9 cellular contexts compared by ENCODE assay signal in genomic region chr4:153346031-153346430, GRCh38. TPM values are rescaled to one million over a fixed set of nuclear protein-coding genes. Genes with fewer than 3 reads are reported as not detected.
DNase-seq lines count a peak whose midpoint lies in the region; ATAC-seq and TF ChIP-seq lines count a peak whose summit lies in the region.
"Had no signal": no experiment of that assay in that cellular context is flagged by ENCODE, and none has a peak within 500 bp of the region (broad histone marks: within the 10 kb centered on the region; RNA-seq: fewer than 3 reads in every experiment).

No MANE protein-coding gene starts in this region.

- TF ChIP-seq CTCF in CD8-positive, alpha-beta T cell (IDR thresholded peaks at IDR 0.05) = no peak
- TF ChIP-seq CTCF in HFFc6 (IDR thresholded peaks at IDR 0.05) (no peak), omental fat pad (IDR thresholded peaks at IDR 0.05) (no peak), lower leg skin (IDR thresholded peaks at IDR 0.05) (no peak)

- intact Hi-C loops in CD8-positive, alpha-beta T cell (cut with DNase I, micrococcal nuclease) = loop anchor here (5.0 to 10.0 kb wide), 3 partner anchors 81 to 1206 kb away; partner anchors contain the start of gene PLRG1 (in 1 of the 2)
- intact Hi-C loops in lower leg skin (cut with DNase I; ENCODE audit: low total_unique reads) = no loop called here

- no peak for TF ChIP-seq POLR2A in lower leg skin (IDR thresholded peaks at IDR 0.05)

- peak overlapping the region; percentile 87 for H3K4me3 Mint-ChIP-seq in CD8-positive, alpha-beta T cell
- H3K4me3 Mint-ChIP-seq in HFFc6 = peak overlapping the region; percentile 92
- H3K4me3 Mint-ChIP-seq in activated naive CD8-positive, alpha-beta T cell treated with anti-CD3 and anti-CD28 coated beads, Interleukin-2, amount 10 ng/mL, durations not matched to agents 7 days and 5 days = peak overlapping the region; percentile 96
- peak overlapping the region in 6 of 8 donors; percentile 90 to 98 (median 92) for H3K4me3 Mint-ChIP-seq in naive B cell

- CTCF ChIA-PET in CD8-positive, alpha-beta T cell (lab: Charles Lee) = interaction anchor here (0.7 to 6.7 kb wide), 22 partner anchors 8 to 303 kb away, joined by 3 to 56 read pairs (median 4); partner anchors contain the start of gene TMEM131L

- 59 to 63% methylated on average over 2 of the region's 2 CpGs for WGBS in lower leg skin, 2 donors

- peak overlapping the region; percentile 49 for H3K4me3 ChIP-seq in CD8-positive, alpha-beta T cell (ENCODE audit: low read depth, low read length)
- no peak overlapping the region for H3K4me3 ChIP-seq in lower leg skin (ENCODE audit: low read depth, poor library complexity, severe bottlenecking)

- no peaks in the 10 kb centered on the region for H3K9me3 ChIP-seq in CD8-positive, alpha-beta T cell (ENCODE audit: low read length)
- H3K9me3 ChIP-seq: gastrocnemius medialis had no signal

- no peaks in the 10 kb centered on the region for H3K9me3 Mint-ChIP-seq in CD8-positive, alpha-beta T cell
- H3K9me3 Mint-ChIP-seq in HFFc6 (no peaks in the 10 kb centered on the region), naive B cell (no peaks in the 10 kb centered on the region)
- no peaks in the 10 kb centered on the region for H3K9me3 Mint-ChIP-seq in activated naive CD8-positive, alpha-beta T cell treated with anti-CD3 and anti-CD28 coated beads, Interleukin-2, amount 10 ng/mL, durations not matched to agents 7 days and 5 days

- POLR2A ChIA-PET in CD8-positive, alpha-beta T cell (lab: Charles Lee) = interaction anchor here (0.9 to 1.4 kb wide), 5 partner anchors 9 to 232 kb away, joined by 3 to 6 read pairs (median 3); no protein-coding TSS in a partner anchor
- POLR2A ChIA-PET in activated naive CD8-positive, alpha-beta T cell treated with anti-CD3 and anti-CD28 coated beads, Interleukin-2, amount 10 ng/mL, durations not matched to agents 7 days and 5 days (lab: Charles Lee) = interaction anchor here (0.9 to 4.4 kb wide), 9 partner anchors 8 to 297 kb away, joined by 3 to 32 read pairs (median 8); partner anchors contain the start of gene TMEM131L

- no peaks in the 10 kb centered on the region for H3K4me1 ChIP-seq in CD8-positive, alpha-beta T cell (ENCODE audit: insufficient read depth, low read length)

- peaks cover 4% of the 10 kb centered on the region for H3K36me3 Mint-ChIP-seq in CD8-positive, alpha-beta T cell
- no peaks in the 10 kb centered on the region for H3K36me3 Mint-ChIP-seq in HFFc6 (ENCODE audit: low read depth)
- H3K36me3 Mint-ChIP-seq in activated naive CD8-positive, alpha-beta T cell treated with anti-CD3 and anti-CD28 coated beads, Interleukin-2, amount 10 ng/mL, durations not matched to agents 7 days and 5 days = peaks cover 18% of the 10 kb centered on the region
- no peaks in the 10 kb centered on the region for H3K36me3 Mint-ChIP-seq in naive B cell

- no peak overlapping the region for H3K27ac Mint-ChIP-seq in CD8-positive, alpha-beta T cell
- no peak overlapping the region for H3K27ac Mint-ChIP-seq in HFFc6
- no peak overlapping the region for H3K27ac Mint-ChIP-seq in activated naive CD8-positive, alpha-beta T cell treated with anti-CD3 and anti-CD28 coated beads, Interleukin-2, amount 10 ng/mL, durations not matched to agents 7 days and 5 days
- H3K27ac Mint-ChIP-seq in naive B cell = peak overlapping the region in 1 of 6 donors; percentile 20

- H3K4me1 Mint-ChIP-seq in CD8-positive, alpha-beta T cell (ENCODE audit: low read depth) = peaks cover 6% of the 10 kb centered on the region
- peaks cover 55% of the 10 kb centered on the region for H3K4me1 Mint-ChIP-seq in HFFc6 (ENCODE audit: low read depth)
- peaks cover 37% of the 10 kb centered on the region for H3K4me1 Mint-ChIP-seq in activated naive CD8-positive, alpha-beta T cell treated with anti-CD3 and anti-CD28 coated beads, Interleukin-2, amount 10 ng/mL, durations not matched to agents 7 days and 5 days
- H3K4me1 Mint-ChIP-seq in naive B cell = peaks cover 38 to 49% (median 43%) of the 10 kb centered on the region in 3 donors

- DNase-seq in CD8-positive, alpha-beta T cell = no peak
- DNase-seq in HFFc6 (no peak), naive B cell (no peak), omental fat pad (ENCODE audit: low spot score) (no peak), OCI-M2 (lab: John Stamatoyannopoulos, UW; ENCODE audit: unreplicated experiment) (no peak), lower leg skin (ENCODE audit: low spot score in 2 of 2) (no peak)
- DNase-seq in activated naive CD8-positive, alpha-beta T cell treated with anti-CD3 and anti-CD28 coated beads, Interleukin-2, amount 10 ng/mL, durations not matched to agents 7 days and 5 days = no peak
- DNase-seq: gastrocnemius medialis had no signal

- ATAC-seq in CD8-positive, alpha-beta T cell = no peak
- no peak for ATAC-seq in activated naive CD8-positive, alpha-beta T cell treated with anti-CD3 and anti-CD28 coated beads, Interleukin-2, amount 10 ng/mL, durations not matched to agents 7 days and 5 days (ENCODE audit: low read depth)
- ATAC-seq in naive B cell (ENCODE audit: low read depth in 2 of 2) = no peak
- ATAC-seq in omental fat pad (ENCODE audit: low FRiP score) = no peak
- no peak for ATAC-seq in HG03521 (IDR thresholded peaks at IDR 0.05; ENCODE audit: unreplicated experiment)

- H3K36me3 ChIP-seq in CD8-positive, alpha-beta T cell (ENCODE audit: insufficient read depth, low read length) = no peaks in the 10 kb centered on the region
- H3K36me3 ChIP-seq: gastrocnemius medialis had no signal

- no peaks in the 10 kb centered on the region for H3K27me3 ChIP-seq in CD8-positive, alpha-beta T cell (ENCODE audit: insufficient read depth, low read length)
- H3K27me3 ChIP-seq: gastrocnemius medialis had no signal

- no peaks in the 10 kb centered on the region for H3K27me3 Mint-ChIP-seq in CD8-positive, alpha-beta T cell (ENCODE audit: low read depth)
- H3K27me3 Mint-ChIP-seq in HFFc6 (ENCODE audit: insufficient read depth) (peaks cover 3% of the 10 kb centered on the region), naive B cell (no peaks in the 10 kb centered on the region)
- H3K27me3 Mint-ChIP-seq in activated naive CD8-positive, alpha-beta T cell treated with anti-CD3 and anti-CD28 coated beads, Interleukin-2, amount 10 ng/mL, durations not matched to agents 7 days and 5 days = peaks cover 9% of the 10 kb centered on the region

- no peak overlapping the region for H3K27ac ChIP-seq in CD8-positive, alpha-beta T cell (ENCODE audit: low read depth, low read length)
- H3K27ac ChIP-seq: gastrocnemius medialis had no signal

RNA-seq across cellular contexts. Expression of gene MND1, which starts 1.5 kb away (rescaled TPM):
- not detected for total RNA-seq in CD8-positive, alpha-beta T cell
- total RNA-seq in HFFc6 (2021; fragmentation: NEBNext Ultra II Directional; extraction: Animal tissue kit (Norgen Biotek cat#: 25700)) = 1 to 10 TPM; 4.1 to 9.2 (median 7.3) TPM
- 10 to 100 TPM; 29.1 to 31.8 TPM for total RNA-seq in activated naive CD8-positive, alpha-beta T cell treated with anti-CD3 and anti-CD28 coated beads, Interleukin-2, amount 10 ng/mL, durations not matched to agents 7 days and 5 days
- under 1 TPM in 2 of 6 donors, not detected in 4; 0.31 to 0.78 TPM for polyA plus RNA-seq in naive B cell (ENCODE audit: low read depth in 6 of 6)
- total RNA-seq in omental fat pad = 1 to 10 TPM in 1 of 4 donors, not detected in 3; 1.6 TPM
- total RNA-seq in lower leg skin = 1 to 10 TPM in 1 of 4 donors, under 1 TPM in 1, not detected in 2; 0.49 to 2.4 TPM
